1 cellular context compared by ENCODE assay signal in genomic region chr3:185759523-185759922, GRCh38.
TF ChIP-seq lines count a peak whose summit lies in the region.

No MANE protein-coding gene starts in this region.

TF ChIP-seq in K562, 482 proteins besides CTCF, POLR2A, EP300 and RAD21 (continued from another document):
- TF ChIP-seq PKNOX1 (IDR thresholded peaks at IDR 0.05) (peak; percentile 87), IRF2 (CRISPR knock-in tag; IDR thresholded peaks at IDR 0.05) (no peak), PML (IDR thresholded peaks at IDR 0.05; ENCODE audit: low read length) (no peak), MEIS2 (IDR thresholded peaks at IDR 0.05; ENCODE audit: partially characterized antibody) (peak; percentile 95), PBX2 (CRISPR knock-in tag; IDR thresholded peaks at IDR 0.05; ENCODE audit: low read depth) (no peak), PBX2 (tag; conservative IDR thresholded peaks at IDR 0.05; ENCODE audit: low read depth) (peak; percentile 92), POLR2H (tag; IDR thresholded peaks at IDR 0.05; ENCODE audit: low read depth) (no peak), AFF4 (CRISPR knock-in tag; IDR thresholded peaks at IDR 0.05) (no peak), ZNF134 (CRISPR knock-in tag; conservative IDR thresholded peaks at IDR 0.05) (no peak), ARID3A (IDR thresholded peaks at IDR 0.05; ENCODE audit: borderline replicate concordance, low read depth, low read length) (no peak), TCF7 (IDR thresholded peaks at IDR 0.05; ENCODE audit: borderline replicate concordance) (no peak)
